10 cellular contexts compared by ENCODE assay signal in the genomic region with DNA sequence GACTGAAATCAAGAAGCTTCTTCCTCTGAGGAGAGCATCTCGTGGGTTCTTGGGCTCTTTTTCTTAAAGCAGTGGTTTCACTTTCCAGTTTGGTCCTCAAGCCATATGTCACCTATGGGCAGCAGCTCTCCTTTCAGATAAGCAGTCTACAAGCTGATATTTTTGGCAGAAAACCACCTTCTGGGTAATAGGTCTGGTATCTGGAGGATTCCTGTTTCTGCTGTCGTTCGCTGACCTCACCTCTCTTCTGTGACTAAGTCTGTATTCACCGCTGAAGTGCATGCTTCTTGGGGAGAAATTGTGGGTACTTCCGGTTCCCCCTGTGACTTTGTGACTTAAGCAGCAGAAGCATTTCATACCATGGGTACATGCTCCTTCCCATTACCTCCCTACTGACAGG.
DNase-seq lines count a peak whose midpoint lies in the region; ATAC-seq, FAIRE-seq and TF ChIP-seq lines count a peak whose summit lies in the region.
"Had no signal": no experiment of that assay in that cellular context is flagged by ENCODE, and none has a peak within 500 bp of the region (broad histone marks: within the 10 kb centered on the region; RNA-seq: fewer than 3 reads in every experiment).

No MANE protein-coding gene starts in this region.

- 63 to 75% methylated on average over 5 of the region's 5 CpGs for WGBS in pancreas, 2 donors

- no peaks in the 10 kb centered on the region for H3K27me3 ChIP-seq in adipocyte (replicated peaks; ENCODE audit: control insufficient read depth, insufficient read depth, low read length)
- no peaks in the 10 kb centered on the region for H3K27me3 ChIP-seq in pancreas
- H3K27me3 ChIP-seq in vagina: no peaks in the 10 kb centered on the region

- DNase-seq in AG10803 (ENCODE audit: low read depth) (peak; percentile 86), GM19240 (ENCODE audit: insufficient read length, low spot score) (peak; percentile 9), adipocyte (ENCODE audit: low read depth) (peak; percentile 72), pancreas (no peak), HuH-7 (ENCODE audit: low spot score) (no peak), vagina (ENCODE audit: extremely low spot score in 2 of 2) (no peak)
- no peak for DNase-seq in effector CD8-positive, alpha-beta T cell (lab: John Stamatoyannopoulos, UW)

- H3K9me3 ChIP-seq in adipocyte (ENCODE audit: control insufficient read depth, low read length) (peaks cover 5% of the 10 kb centered on the region), pancreas (no peaks in the 10 kb centered on the region), vagina (no peaks in the 10 kb centered on the region)

- H3K36me3 ChIP-seq in adipocyte (ENCODE audit: control insufficient read depth, insufficient read depth, low read length, severe bottlenecking): no peaks in the 10 kb centered on the region
- no peaks in the 10 kb centered on the region for H3K36me3 ChIP-seq in pancreas
- no peaks in the 10 kb centered on the region for H3K36me3 ChIP-seq in vagina

- H3K4me3 ChIP-seq in AG10803 (ENCODE audit: low read length): peak overlapping the region; percentile 1
- H3K4me3 ChIP-seq in adipocyte (ENCODE audit: low read length): peak overlapping the region; percentile 61
- H3K4me3 ChIP-seq in pancreas: no peak overlapping the region
- no peak overlapping the region for H3K4me3 ChIP-seq in vagina

- intact Hi-C loops in pancreas (cut with DNase I): no loop called here
- intact Hi-C loops in vagina (cut with DNase I): no loop called here

- no peak for TF ChIP-seq POLR2A in vagina (IDR thresholded peaks at IDR 0.05)

- H3K27ac ChIP-seq in pancreas (peak overlapping the region in 1 of 4 donors; percentile 5), vagina (no peak overlapping the region)

- TF ChIP-seq CTCF in AG10803 (conservative IDR thresholded peaks at IDR 0.05; ENCODE audit: low read length) (no peak), pancreas (IDR thresholded peaks at IDR 0.05) (no peak), vagina (IDR thresholded peaks at IDR 0.05) (no peak)

- H3K4me1 ChIP-seq in adipocyte (ENCODE audit: control insufficient read depth, insufficient read depth, low read length) (peaks cover 10% of the 10 kb centered on the region), pancreas (peaks cover 0 to 5% (median 3%) of the 10 kb centered on the region in 3 donors), vagina (no peaks in the 10 kb centered on the region)

- FAIRE-seq in pancreas (lab: Jason Lieb, UNC): no peak
- FAIRE-seq: endometrium, H1 had no signal

- peak overlapping the region; percentile 20 for H3K9ac ChIP-seq in adipocyte (ENCODE audit: low read length)

- ATAC-seq in HG03196 (IDR thresholded peaks at IDR 0.05; ENCODE audit: unreplicated experiment) (peak; percentile 73), pancreas (peak in 3 of 4 donors; percentile 40 to 76 (median 70))

Comparison
In these comparisons a context has a peak if more than half of its experiments do, and no peak if none do; other contexts are left out.
1. DNase-seq: peak in AG10803 (single experiment), GM19240 (single experiment) and adipocyte (single experiment); none in pancreas (0 of 6), effector CD8-positive, alpha-beta T cell (single experiment), HuH-7 (single experiment) and vagina (0 of 2).
2. H3K4me3 ChIP-seq: peak in AG10803 (single experiment) and adipocyte (single experiment); none in pancreas (0 of 4) and vagina (0 of 2).